In genomic region chr4:55635760-55636621, GRCh38 we compare ENCODE assay signal across 8 cellular contexts. TPM values are rescaled to one million over a fixed set of nuclear protein-coding genes. Genes with fewer than 3 reads are reported as not detected.
A peak's percentile ranks its signal among the peaks of the same experiment; 100 is the strongest.
DNase-seq lines count a peak whose midpoint lies in the region; ATAC-seq, FAIRE-seq and TF ChIP-seq lines count a peak whose summit lies in the region.

NMU (minus strand) TSS chr4:55636298; CDS start chr4:55636192, 106 bp downstream.

- H3K9me3 ChIP-seq in esophagus muscularis mucosa (no peaks in the 10 kb centered on the region), neural cell (ENCODE audit: low read length) (no peaks in the 10 kb centered on the region)

- peak; percentile 57 for TF ChIP-seq POLR2A in H54 (IDR thresholded peaks at IDR 0.05; ENCODE audit: low read depth, low read length)
- TF ChIP-seq POLR2A in esophagus muscularis mucosa (IDR thresholded peaks at IDR 0.05; ENCODE audit: low read depth) = no peak

- DNase-seq in GM06990 (ENCODE audit: extremely low read depth, insufficient read length) = peak; percentile 41
- DNase-seq in H54 (ENCODE audit: insufficient read length, low spot score) = peak; percentile 25
- peak; percentile 39 for DNase-seq in NCI-H146 treated with DMSO at 0.1 percent for 48 hours (lab: John Stamatoyannopoulos, UW; ENCODE audit: unreplicated experiment)
- peak; percentile 11 for DNase-seq in activated CD4-positive, alpha-beta T cell treated with anti-CD3 and anti-CD28 coated beads, Interleukin-2, amount 50 U/mL, for 1 hour
- DNase-seq in esophagus muscularis mucosa (ENCODE audit: extremely low spot score) = no peak
- DNase-seq in UCSD-AML1 (lab: John Stamatoyannopoulos, UW; ENCODE audit: unreplicated experiment) = no peak

- no peak for FAIRE-seq in H54 (lab: Jason Lieb, UNC)

- TF ChIP-seq EP300 in esophagus muscularis mucosa (IDR thresholded peaks at IDR 0.05) = no peak
- no peak for TF ChIP-seq EP300 in neural cell (conservative IDR thresholded peaks at IDR 0.05; ENCODE audit: poor library complexity, severe bottlenecking)

- H3K9ac ChIP-seq in neural cell (ENCODE audit: low read length) = peak within 1 kb of the TSS; percentile 46

- H3K4me2 ChIP-seq in neural cell (ENCODE audit: low read length) = peak within 1 kb of the TSS; percentile 85

- no peaks in the 10 kb centered on the region for H3K9me2 ChIP-seq in neural cell (ENCODE audit: insufficient read depth, low read length)

- peak; percentile 22 for TF ChIP-seq RAD21 in neural cell (conservative IDR thresholded peaks at IDR 0.05)

- H3K4me3 ChIP-seq in GM06990 (replicated peaks; ENCODE audit: low read depth, low read length) (peak within 1 kb of the TSS; percentile 22), esophagus muscularis mucosa (peak within 1 kb of the TSS; percentile 38 to 57 (median 51)), neural cell (ENCODE audit: low read length) (peak within 1 kb of the TSS; percentile 82)

- peak; percentile 12 for TF ChIP-seq CTCF in GM06990 (IDR thresholded peaks at IDR 0.05; ENCODE audit: insufficient read depth, low read length, poor library complexity, severe bottlenecking)
- TF ChIP-seq CTCF in esophagus muscularis mucosa (IDR thresholded peaks at IDR 0.05) = peak in 1 of 3 experiments; percentile 18
- TF ChIP-seq CTCF in neural cell (IDR thresholded peaks at IDR 0.05; ENCODE audit: poor library complexity, severe bottlenecking) = no peak

- H3K27ac ChIP-seq in esophagus muscularis mucosa (replicated peaks in 1 of 4) (no peak within 1 kb of the TSS), neural cell (ENCODE audit: low read length) (peak within 1 kb of the TSS; percentile 72)

- intact Hi-C loops in esophagus muscularis mucosa (cut with DNase I) = no loop called here

- no peaks in the 10 kb centered on the region for H4K20me1 ChIP-seq in neural cell (ENCODE audit: insufficient read depth)

- H3K36me3 ChIP-seq in GM06990 (ENCODE audit: control insufficient read depth, insufficient read depth, low read length) (no peaks in the 10 kb centered on the region), esophagus muscularis mucosa (no peaks in the 10 kb centered on the region), neural cell (ENCODE audit: insufficient read depth, low read length) (no peaks in the 10 kb centered on the region)

- H3F3A ChIP-seq in neural cell (ENCODE audit: insufficient read depth, low read length, poor library complexity, severe bottlenecking) = peaks cover 8% of the 10 kb centered on the region

- ATAC-seq in HG03469 (IDR thresholded peaks at IDR 0.05; ENCODE audit: unreplicated experiment) = no peak

- H3K27me3 ChIP-seq in GM06990 (replicated peaks; ENCODE audit: control insufficient read depth, insufficient read depth, low read length) = peaks cover 3% of the 10 kb centered on the region
- H3K27me3 ChIP-seq in esophagus muscularis mucosa = peaks cover 0 to 52% (median 27%) of the 10 kb centered on the region in 4 donors
- H3K27me3 ChIP-seq in neural cell (ENCODE audit: insufficient read depth, low read depth, low read length) = no peaks in the 10 kb centered on the region

- no peaks in the 10 kb centered on the region for H3K79me2 ChIP-seq in neural cell (replicated peaks; ENCODE audit: insufficient read depth, low read length)

- peaks cover 8 to 24% (median 22%) of the 10 kb centered on the region in 4 donors for H3K4me1 ChIP-seq in esophagus muscularis mucosa

- peak within 1 kb of the TSS; percentile 57 for H2AFZ ChIP-seq in neural cell (ENCODE audit: low read depth, low read length)

- WGBS in esophagus muscularis mucosa = 1% methylated on average over 50 of the region's 75 CpGs

TF ChIP-seq in neural cell, 6 proteins besides CTCF, POLR2A, EP300 and RAD21:
- TF ChIP-seq MXI1 (conservative IDR thresholded peaks at IDR 0.05; ENCODE audit: poor library complexity, severe bottlenecking) (peak; percentile 82), SMC3 (conservative IDR thresholded peaks at IDR 0.05; ENCODE audit: poor library complexity) (peak; percentile 23), EZH2 (IDR thresholded peaks at IDR 0.05; ENCODE audit: borderline replicate concordance, insufficient read depth, low read length, poor library complexity, severe bottlenecking) (no peak), REST (IDR thresholded peaks at IDR 0.05; ENCODE audit: borderline replicate concordance) (peak; percentile 13), POLR2AphosphoS5 (IDR thresholded peaks at IDR 0.05) (peak; percentile 17)

RNA-seq across cellular contexts. Expression of gene NMU, which starts in this region (rescaled TPM):
- total RNA-seq in esophagus muscularis mucosa = not detected
- polyA plus RNA-seq in neural cell = 47.2 and 55.7 TPM in 2 replicates
- 16.3 and 20.4 TPM in 2 replicates for polyA minus RNA-seq in neural cell

Comparison
In these comparisons a context has a peak if more than half of its experiments do, and no peak if none do; other contexts are left out.
1. DNase-seq: peak in GM06990 (single experiment), H54 (single experiment), NCI-H146 treated with DMSO at 0.1 percent for 48 hours (single experiment) and activated CD4-positive, alpha-beta T cell treated with anti-CD3 and anti-CD28 coated beads, Interleukin-2, amount 50 U/mL, for 1 hour (single experiment); none in esophagus muscularis mucosa (single experiment) and UCSD-AML1 (single experiment).
2. H3K4me3 ChIP-seq: peak in every context shown above with its lines; median percentile 82 in neural cell; 51 in esophagus muscularis mucosa; 22 in GM06990.